In the genomic region with DNA sequence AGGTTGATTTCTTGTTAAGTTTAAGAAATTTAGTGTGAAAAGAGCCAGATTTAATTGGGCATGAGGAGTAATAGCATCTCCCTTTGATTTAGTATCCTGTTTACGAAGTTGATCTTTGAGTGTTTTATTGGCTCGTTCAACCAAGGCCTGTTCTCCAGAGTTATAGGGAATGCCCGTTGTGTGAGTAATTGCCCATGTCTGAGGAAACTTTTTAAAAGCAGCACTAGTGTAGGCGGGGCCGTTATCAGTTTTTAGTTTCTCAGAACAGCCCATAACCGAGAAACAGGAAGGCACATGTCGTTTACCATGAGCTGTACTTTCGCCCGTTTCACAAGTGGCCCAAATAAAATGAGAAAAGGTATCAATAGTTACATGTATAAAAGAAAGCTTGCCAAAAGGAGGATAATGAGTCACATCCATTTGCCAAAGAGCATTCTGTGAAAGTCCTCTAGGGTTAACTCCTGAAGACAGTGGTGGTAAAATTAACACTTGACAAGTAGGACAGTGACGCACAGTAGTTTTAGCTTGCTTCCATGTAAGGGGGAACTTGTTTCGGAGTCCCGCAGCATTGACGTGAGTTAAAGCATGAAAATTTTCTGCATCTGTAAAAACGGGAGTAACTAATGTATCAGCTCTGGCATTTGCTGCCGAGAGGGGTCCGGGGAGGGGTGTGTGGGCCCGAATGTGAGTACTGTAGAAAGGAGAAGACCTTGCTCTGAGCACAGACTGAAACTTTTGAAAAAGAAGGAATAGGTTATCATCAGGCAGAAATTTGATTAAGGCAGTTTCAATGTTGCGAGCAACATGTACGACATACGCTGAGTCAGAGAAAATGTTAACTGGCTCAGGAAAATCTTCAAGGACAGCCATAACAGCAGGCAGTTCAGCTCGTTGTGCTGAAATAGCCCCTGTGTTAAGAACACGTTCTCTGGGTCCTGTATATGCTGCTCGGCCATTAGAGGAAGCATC, we compare ENCODE assay signal across 7 cellular contexts. TPM values are rescaled to one million over a fixed set of nuclear protein-coding genes. Genes with fewer than 3 reads are reported as not detected.
DNase-seq lines count a peak whose midpoint lies in the region; ATAC-seq and TF ChIP-seq lines count a peak whose summit lies in the region.

No MANE protein-coding gene starts in this region.

- peaks cover 79% of the 10 kb centered on the region for H3K4me1 Mint-ChIP-seq in activated CD4-positive, alpha-beta memory T cell treated with anti-CD3 and anti-CD28 coated beads for 36 hours (ENCODE audit: low read depth)

- TF ChIP-seq CTCF in LNCaP clone FGC (IDR thresholded peaks at IDR 0.05; ENCODE audit: control insufficient read depth, extremely low read depth, insufficient read depth) (no peak), fibroblast of pulmonary artery (IDR thresholded peaks at IDR 0.05; ENCODE audit: low read length, missing control alignments) (no peak)

- CTCF ChIA-PET in activated CD4-positive, alpha-beta memory T cell treated with anti-CD3 and anti-CD28 coated beads for 36 hours (lab: Charles Lee): interaction anchor here (1.1 to 2.4 kb wide), 3 partner anchors 10 to 248 kb away, joined by 3 to 8 read pairs (median 7); a partner anchor contains a TSS

- no peaks in the 10 kb centered on the region for H3K27me3 Mint-ChIP-seq in activated CD4-positive, alpha-beta memory T cell treated with anti-CD3 and anti-CD28 coated beads for 36 hours

- no peak for ATAC-seq in GM19035 (IDR thresholded peaks at IDR 0.05; ENCODE audit: unreplicated experiment)
- ATAC-seq in HG02840 (IDR thresholded peaks at IDR 0.05; ENCODE audit: low FRiP score, unreplicated experiment): no peak

- no peak for DNase-seq in LNCaP clone FGC (ENCODE audit: low read depth)
- DNase-seq in activated CD4-positive, alpha-beta memory T cell treated with anti-CD3 and anti-CD28 coated beads for 36 hours: peak; percentile 87
- peak; percentile 82 for DNase-seq in fibroblast of pulmonary artery (ENCODE audit: low read depth)
- peak; percentile 53 to 57 for DNase-seq in stimulated activated CD8-positive, alpha-beta memory T cell treated with anti-CD3 and anti-CD28 coated beads, Interleukin-15, amount 100 ng/mL, for 48 hours (ENCODE audit: low read depth in 2 of 2)
- DNase-seq in SHP77 treated with DMSO at 0.1 percent for 48 hours (lab: John Stamatoyannopoulos, UW): no peak

- H3K4me3 Mint-ChIP-seq in activated CD4-positive, alpha-beta memory T cell treated with anti-CD3 and anti-CD28 coated beads for 36 hours: peak overlapping the region; percentile 88

- intact Hi-C loops in activated CD4-positive, alpha-beta memory T cell treated with anti-CD3 and anti-CD28 coated beads for 36 hours (cut with micrococcal nuclease): loop anchor here (1.0 to 10.0 kb wide), 3 partner anchors 18 to 201 kb away; a partner anchor contains a TSS

- POLR2A ChIA-PET in activated CD4-positive, alpha-beta memory T cell treated with anti-CD3 and anti-CD28 coated beads for 36 hours (lab: Charles Lee): interaction anchor here (0.7 to 1.5 kb wide), 5 partner anchors 9 to 204 kb away, joined by 3 to 7 read pairs (median 4); a partner anchor contains a TSS

- H3K9me3 Mint-ChIP-seq in activated CD4-positive, alpha-beta memory T cell treated with anti-CD3 and anti-CD28 coated beads for 36 hours: no peaks in the 10 kb centered on the region

- peak overlapping the region; percentile 98 for H3K27ac Mint-ChIP-seq in activated CD4-positive, alpha-beta memory T cell treated with anti-CD3 and anti-CD28 coated beads for 36 hours

- peaks cover 71% of the 10 kb centered on the region for H3K36me3 Mint-ChIP-seq in activated CD4-positive, alpha-beta memory T cell treated with anti-CD3 and anti-CD28 coated beads for 36 hours

- H3K4me3 ChIP-seq in LNCaP clone FGC (ENCODE audit: low read depth, low read length) (peak overlapping the region; percentile 26; the same call in 1 of the 2 replicates), fibroblast of pulmonary artery (replicated peaks; ENCODE audit: low read depth, low read length) (peak overlapping the region; percentile 17)

RNA-seq across cellular contexts. Expression of a gene that starts 18.5 kb away (rescaled TPM):
- 10 to 100 TPM; 61.8 to 62.7 TPM for total RNA-seq in activated CD4-positive, alpha-beta memory T cell treated with anti-CD3 and anti-CD28 coated beads for 36 hours

RNA-seq across cellular contexts. Expression of a gene that starts 56.2 kb away (rescaled TPM):
- total RNA-seq in activated CD4-positive, alpha-beta memory T cell treated with anti-CD3 and anti-CD28 coated beads for 36 hours: 1 to 10 TPM; 1.6 to 2.4 TPM

Comparison
In these comparisons a context has a peak if more than half of its experiments do, and no peak if none do; other contexts are left out.
1. DNase-seq: peak in activated CD4-positive, alpha-beta memory T cell treated with anti-CD3 and anti-CD28 coated beads for 36 hours (single experiment), fibroblast of pulmonary artery (single experiment) and stimulated activated CD8-positive, alpha-beta memory T cell treated with anti-CD3 and anti-CD28 coated beads, Interleukin-15, amount 100 ng/mL, for 48 hours (2 of 2); none in LNCaP clone FGC (single experiment) and SHP77 treated with DMSO at 0.1 percent for 48 hours (single experiment).